ENCODE assay signal across 21 cellular contexts in the genomic region with DNA sequence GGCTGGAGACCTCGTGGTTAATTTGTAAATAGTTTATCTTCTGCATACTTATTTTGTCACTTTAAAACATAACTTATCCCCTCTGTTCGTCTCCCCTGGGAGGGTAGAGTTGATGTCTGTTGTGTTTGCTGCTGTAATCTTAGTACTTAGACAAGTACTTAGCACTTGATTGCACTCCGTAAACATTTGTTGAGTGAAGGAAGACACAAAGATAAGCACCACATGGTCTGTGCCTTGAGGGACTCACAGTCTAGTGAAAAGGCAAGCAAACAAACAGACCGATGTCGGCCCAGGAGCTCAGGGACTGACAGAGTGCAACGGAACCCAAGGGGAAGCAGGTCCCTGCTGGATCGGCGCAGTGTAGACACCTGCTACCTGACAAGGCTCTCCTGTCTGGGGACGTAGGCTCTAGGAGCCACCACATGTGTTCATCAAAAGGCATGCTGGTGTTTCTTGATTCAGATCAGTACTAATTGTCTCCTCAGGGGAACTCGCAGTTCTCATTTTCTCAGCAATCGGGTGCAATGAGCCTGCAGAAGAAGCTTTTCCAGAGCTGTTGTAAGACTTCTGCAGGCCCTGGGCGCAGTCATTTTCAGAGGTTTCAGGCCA. TPM values are rescaled to one million over a fixed set of nuclear protein-coding genes. Genes with fewer than 3 reads are reported as not detected.
DNase-seq lines count a peak whose midpoint lies in the region; ATAC-seq, FAIRE-seq and TF ChIP-seq lines count a peak whose summit lies in the region.
"Had no signal": no experiment of that assay in that cellular context is flagged by ENCODE, and none has a peak within 500 bp of the region (broad histone marks: within the 10 kb centered on the region; RNA-seq: fewer than 3 reads in every experiment).

No MANE protein-coding gene starts in this region.

- H3K27me3 ChIP-seq in adrenal gland = no peaks in the 10 kb centered on the region
- H3K27me3 ChIP-seq: Peyer's patch had no signal

- TF ChIP-seq POLR2A in adrenal gland (IDR thresholded peaks at IDR 0.05) = no peak

- FAIRE-seq in HTR-8/SVneo (lab: Jason Lieb, UNC) = peak; percentile 67
- FAIRE-seq in TTC549 (lab: Jason Lieb, UNC) = peak; percentile 25
- FAIRE-seq: H54 had no signal

- H3K36me3 Mint-ChIP-seq in stimulated activated naive B cell treated with anti-CD40 and anti-IgM and Interleukin-4, amounts not matched to agents 10 μg/mL and 1 μg/mL and 100 μg/mL, for 72 hours = no peaks in the 10 kb centered on the region
- H3K36me3 Mint-ChIP-seq: CD4-positive, CD25-positive, alpha-beta regulatory T cell had no signal

- WGBS in adrenal gland, 4 donors = 67 to 78% (median 76%) methylated on average over 9 to 12 of the region's 12 CpGs

- H3K4me3 ChIP-seq in adrenal gland = no peak overlapping the region
- H3K4me3 ChIP-seq: MG63, Peyer's patch, SJSA1 had no signal

- ATAC-seq in stimulated activated naive B cell treated with anti-CD40 and anti-IgM and Interleukin-4, amounts not matched to agents 10 μg/mL and 1 μg/mL and 100 μg/mL, for 72 hours (replicated peaks) = peak; percentile 81 to 87

- DNase-seq in NCI-H748 (lab: John Stamatoyannopoulos, UW; ENCODE audit: unreplicated experiment) (peak; percentile 10), NCI-H748 treated with DMSO at 0.1 percent for 48 hours (lab: John Stamatoyannopoulos, UW) (no peak), HTR-8/SVneo (ENCODE audit: insufficient read length, low spot score) (no peak), AML-193 (lab: John Stamatoyannopoulos, UW) (no peak), adrenal gland (no peak), retina (no peak)
- DNase-seq in stimulated activated naive B cell treated with anti-CD40 and anti-IgM and Interleukin-4, amounts not matched to agents 10 μg/mL and 1 μg/mL and 100 μg/mL, for 72 hours = no peak
- DNase-seq: CD4-positive, CD25-positive, alpha-beta regulatory T cell; MG63; NCI-H1048; NCI-H1436 treated with DMSO at 0.1 percent for 48 hours; NCI-H2029 treated with DMSO at 0.1 percent for 48 hours; NCI-H446; NCI-H526; Peyer's patch had no signal

- H3K36me3 ChIP-seq in adrenal gland (replicated peaks in 1 of 2) = no peaks in the 10 kb centered on the region
- H3K36me3 ChIP-seq: MG63, Peyer's patch, SJSA1 had no signal

- H3K9me3 Mint-ChIP-seq in stimulated activated naive B cell treated with anti-CD40 and anti-IgM and Interleukin-4, amounts not matched to agents 10 μg/mL and 1 μg/mL and 100 μg/mL, for 72 hours = no peaks in the 10 kb centered on the region

- H3K4me1 ChIP-seq in adrenal gland (replicated peaks in 1 of 2) = no peaks in the 10 kb centered on the region
- H3K4me1 ChIP-seq: SJSA1 had no signal

- no peaks in the 10 kb centered on the region for H3K9me3 ChIP-seq in adrenal gland (replicated peaks in 1 of 3)
- H3K9me3 ChIP-seq: MG63, Peyer's patch, SJSA1 had no signal

- intact Hi-C loops in adrenal gland (cut with DNase I) = no loop called here

- H3K4me3 Mint-ChIP-seq in stimulated activated naive B cell treated with anti-CD40 and anti-IgM and Interleukin-4, amounts not matched to agents 10 μg/mL and 1 μg/mL and 100 μg/mL, for 72 hours = no peak overlapping the region
- H3K4me3 Mint-ChIP-seq: CD4-positive, CD25-positive, alpha-beta regulatory T cell had no signal

- no peak for TF ChIP-seq CTCF in adrenal gland (IDR thresholded peaks at IDR 0.05)

- H3K27ac ChIP-seq in adrenal gland = no peak overlapping the region
- H3K27ac ChIP-seq: Peyer's patch, SJSA1 had no signal

- peaks cover 0 to 1% of the 10 kb centered on the region in 2 donors for H3K4me1 Mint-ChIP-seq in stimulated activated naive B cell treated with anti-CD40 and anti-IgM and Interleukin-4, amounts not matched to agents 10 μg/mL and 1 μg/mL and 100 μg/mL, for 72 hours
- H3K4me1 Mint-ChIP-seq: CD4-positive, CD25-positive, alpha-beta regulatory T cell had no signal

- no peak overlapping the region for H3K27ac Mint-ChIP-seq in stimulated activated naive B cell treated with anti-CD40 and anti-IgM and Interleukin-4, amounts not matched to agents 10 μg/mL and 1 μg/mL and 100 μg/mL, for 72 hours
- H3K27ac Mint-ChIP-seq: CD4-positive, CD25-positive, alpha-beta regulatory T cell had no signal

- peaks cover 28 to 34% of the 10 kb centered on the region in 2 donors for H3K27me3 Mint-ChIP-seq in stimulated activated naive B cell treated with anti-CD40 and anti-IgM and Interleukin-4, amounts not matched to agents 10 μg/mL and 1 μg/mL and 100 μg/mL, for 72 hours

RNA-seq across cellular contexts. Expression of a gene that starts 31.4 kb away (rescaled TPM):
- total RNA-seq in adrenal gland = 1 to 10 TPM in 2 of 8 donors, under 1 TPM in 6; 0.16 to 1.6 (median 0.49) TPM
- polyA plus RNA-seq in adrenal gland = 1 to 10 TPM in 1 of 3 donors, under 1 TPM in 2; 0.17 to 2.1 (median 0.48) TPM
- total RNA-seq: A172, LHCN-M2, SJSA1 had no signal
- polyA plus RNA-seq: AG04450; CD4-positive, CD25-positive, alpha-beta regulatory T cell had no signal
